8 cellular contexts compared by ENCODE assay signal in genomic region chr20:14189794-14190402, GRCh38.
DNase-seq lines count a peak whose midpoint lies in the region; ATAC-seq and TF ChIP-seq lines count a peak whose summit lies in the region.

No MANE protein-coding gene starts in this region.

- peak; percentile 57 for TF ChIP-seq CTCF in AG09319 (IDR thresholded peaks at IDR 0.05; ENCODE audit: low read depth, low read length)

- no peak for ATAC-seq in HG02798 (IDR thresholded peaks at IDR 0.05; ENCODE audit: poor library complexity, unreplicated experiment)
- ATAC-seq in GM21737 (IDR thresholded peaks at IDR 0.05; ENCODE audit: unreplicated experiment): no peak
- no peak for ATAC-seq in GM21723 (IDR thresholded peaks at IDR 0.05; ENCODE audit: unreplicated experiment)

- DNase-seq in AG09319 (ENCODE audit: extremely low read depth, low read depth) (peak; percentile 14), HS-5 (ENCODE audit: low read depth) (peak; percentile 18), RKO (ENCODE audit: low spot score) (peak; percentile 72), hepatic stellate cell (ENCODE audit: low spot score) (peak; percentile 14), T-helper 2 cell (no peak)

Comparison
In these comparisons a context has a peak if more than half of its experiments do, and no peak if none do; other contexts are left out.
1. DNase-seq: peak in AG09319 (single experiment), HS-5 (single experiment), RKO (single experiment) and hepatic stellate cell (single experiment); none in T-helper 2 cell (0 of 5).